In the genomic region with DNA sequence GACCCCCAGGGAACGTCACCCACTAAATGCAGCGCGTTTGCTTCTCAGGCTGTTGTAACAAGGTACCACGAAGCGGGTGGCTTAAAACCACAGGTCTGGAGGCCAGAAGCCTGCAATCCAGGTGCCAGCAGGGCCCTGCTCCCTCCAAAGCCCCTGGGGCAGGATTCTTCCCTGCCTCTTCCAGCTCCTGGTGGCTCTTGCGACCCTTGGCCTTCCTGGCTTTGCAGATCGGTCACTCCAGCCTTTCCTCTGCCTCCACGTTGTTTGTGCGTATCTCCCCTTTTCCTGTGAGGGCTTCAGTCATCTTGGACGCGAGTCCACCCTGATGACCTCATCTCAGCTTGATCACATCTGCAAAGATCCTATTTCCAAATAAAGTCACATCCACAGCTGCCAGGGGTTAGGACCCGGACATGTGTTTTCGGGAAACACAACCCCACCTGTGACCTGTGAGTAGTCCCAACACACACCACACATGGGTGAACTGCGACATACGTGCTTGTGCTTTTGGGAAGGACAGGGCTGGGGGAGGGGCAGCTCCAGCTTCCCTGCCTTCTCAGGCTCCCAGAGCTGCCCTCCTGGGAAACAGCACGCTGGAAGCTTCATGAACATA, we compare ENCODE assay signal across 11 cellular contexts.
DNase-seq lines count a peak whose midpoint lies in the region; ATAC-seq and TF ChIP-seq lines count a peak whose summit lies in the region.
"Had no signal": no experiment of that assay in that cellular context is flagged by ENCODE, and none has a peak within 500 bp of the region (broad histone marks: within the 10 kb centered on the region; RNA-seq: fewer than 3 reads in every experiment).

No MANE protein-coding gene starts in this region.

- 43 to 63% methylated on average over 16 of the region's 16 CpGs for WGBS in esophagus, 2 donors

- TF ChIP-seq CTCF in AG04450 (IDR thresholded peaks at IDR 0.05; ENCODE audit: low read depth, low read length) (no peak), PC-3 (conservative IDR thresholded peaks at IDR 0.05; ENCODE audit: low read depth, low read length) (no peak), nephron (IDR thresholded peaks at IDR 0.05; ENCODE audit: unreplicated experiment in 3 of 3) (no peak)

- H3K9me3 Mint-ChIP-seq in nephron: no peaks in the 10 kb centered on the region
- H3K9me3 Mint-ChIP-seq: activated naive CD8-positive, alpha-beta T cell treated with anti-CD3 and anti-CD28 coated beads, Interleukin-2, amount 50 U/mL, for 24 hours; memory B cell had no signal

- H3K4me1 Mint-ChIP-seq in nephron: peaks cover 69% of the 10 kb centered on the region

- H2AFZ ChIP-seq in PC-3 (ENCODE audit: low read length): peak overlapping the region; percentile 53

- H3K4me1 ChIP-seq in PC-3 (ENCODE audit: insufficient read depth, low read length): peaks cover 69% of the 10 kb centered on the region
- peaks cover 7 to 24% of the 10 kb centered on the region in 2 donors for H3K4me1 ChIP-seq in esophagus (ENCODE audit: control insufficient read depth in 2 of 2, insufficient read depth in 2 of 2, low read length in 1 of 2)

- H3K9me3 ChIP-seq in AG04450 (ENCODE audit: control insufficient read depth, insufficient read depth, low read length): peaks cover 10% of the 10 kb centered on the region
- no peaks in the 10 kb centered on the region for H3K9me3 ChIP-seq in PC-3 (ENCODE audit: low read length)
- no peaks in the 10 kb centered on the region for H3K9me3 ChIP-seq in esophagus (ENCODE audit: control insufficient read depth in 2 of 2, insufficient read depth in 1 of 2, low read depth in 1 of 2, low read length in 1 of 2)

- H3K4me3 ChIP-seq in AG04450 (ENCODE audit: low read depth, low read length) (no peak overlapping the region), PC-3 (ENCODE audit: low read length) (peak overlapping the region; percentile 41), esophagus (ENCODE audit: low read depth in 1 of 2, low read length in 2 of 2) (no peak overlapping the region)

- BruUV-seq in PC-3 (replicated peaks; lab: Mats Ljungman, UMichigan): TSS peak; percentile 47

- H3K27me3 Mint-ChIP-seq in nephron (ENCODE audit: low read depth): peaks cover 26% of the 10 kb centered on the region

- H3F3A ChIP-seq in PC-3 (ENCODE audit: low read length, unreplicated experiment): no peaks in the 10 kb centered on the region

- ATAC-seq in PC-3 (peak; percentile 18), HG03460 (IDR thresholded peaks at IDR 0.05; ENCODE audit: unreplicated experiment) (no peak), left lobe of liver (no peak), GM19328 (IDR thresholded peaks at IDR 0.05; ENCODE audit: unreplicated experiment) (no peak)

- H3K36me3 Mint-ChIP-seq in nephron (ENCODE audit: low read depth): no peaks in the 10 kb centered on the region
- H3K36me3 Mint-ChIP-seq: memory B cell had no signal

- no peaks in the 10 kb centered on the region for H3K79me2 ChIP-seq in PC-3 (ENCODE audit: low read length)

- no peak overlapping the region for H3K4me3 Mint-ChIP-seq in nephron
- H3K4me3 Mint-ChIP-seq: activated naive CD8-positive, alpha-beta T cell treated with anti-CD3 and anti-CD28 coated beads, Interleukin-2, amount 50 U/mL, for 24 hours; B cell; memory B cell had no signal

- H3K27me3 ChIP-seq in AG04450 (ENCODE audit: control insufficient read depth, insufficient read depth, low read length): no peaks in the 10 kb centered on the region
- no peaks in the 10 kb centered on the region for H3K27me3 ChIP-seq in PC-3 (ENCODE audit: low read length)
- H3K27me3 ChIP-seq in esophagus (ENCODE audit: control insufficient read depth in 1 of 2, insufficient read depth in 2 of 2, low read length in 2 of 2): no peaks in the 10 kb centered on the region

- intact Hi-C loops in PC-3 (cut with micrococcal nuclease): loop anchor here (1.0 to 2.0 kb wide), 6 partner anchors 33 to 163 kb away; no protein-coding TSS in a partner anchor

- H3K36me3 ChIP-seq in PC-3 (ENCODE audit: low read depth, low read length): no peaks in the 10 kb centered on the region
- no peaks in the 10 kb centered on the region for H3K36me3 ChIP-seq in esophagus (ENCODE audit: control insufficient read depth in 2 of 2, insufficient read depth in 2 of 2, low read length in 1 of 2)

- H3K27ac ChIP-seq in AG04450 (ENCODE audit: low read depth, low read length): peak overlapping the region; percentile 77
- H3K27ac ChIP-seq in PC-3 (ENCODE audit: low read length): peak overlapping the region; percentile 94
- H3K27ac ChIP-seq in esophagus (ENCODE audit: low read depth in 2 of 2, low read length in 1 of 2): peak overlapping the region; percentile 67 to 71

- CTCF ChIA-PET in AG04450 (lab: Charles Lee) (no interaction called here), PC-3 (lab: Charles Lee) (no interaction called here)

- H3K9me2 ChIP-seq in PC-3 (replicated peaks; ENCODE audit: low read length): no peaks in the 10 kb centered on the region

- H3K9ac ChIP-seq in PC-3 (ENCODE audit: low read length): peak overlapping the region; percentile 77

- no peaks in the 10 kb centered on the region for H4K20me1 ChIP-seq in PC-3 (ENCODE audit: low read length)

- peak overlapping the region; percentile 76 for H3K4me2 ChIP-seq in PC-3 (ENCODE audit: low read length)

- DNase-seq in AG04450 (ENCODE audit: low read depth, low spot score) (no peak), PC-3 (peak; percentile 75), left lobe of liver (ENCODE audit: low spot score) (no peak), AG08395 (ENCODE audit: low spot score) (no peak)

- H3K27ac Mint-ChIP-seq in nephron: peak overlapping the region; percentile 4 to 49 (median 41)
- H3K27ac Mint-ChIP-seq: activated naive CD8-positive, alpha-beta T cell treated with anti-CD3 and anti-CD28 coated beads, Interleukin-2, amount 50 U/mL, for 24 hours; B cell; memory B cell had no signal

- POLR2A ChIA-PET in AG04450 (lab: Yijun Ruan, JAX) (no interaction called here), PC-3 (lab: Charles Lee; ENCODE audit: unreplicated experiment) (no interaction called here)
